ENCODE assay signal across 1 cellular context in the genomic region with DNA sequence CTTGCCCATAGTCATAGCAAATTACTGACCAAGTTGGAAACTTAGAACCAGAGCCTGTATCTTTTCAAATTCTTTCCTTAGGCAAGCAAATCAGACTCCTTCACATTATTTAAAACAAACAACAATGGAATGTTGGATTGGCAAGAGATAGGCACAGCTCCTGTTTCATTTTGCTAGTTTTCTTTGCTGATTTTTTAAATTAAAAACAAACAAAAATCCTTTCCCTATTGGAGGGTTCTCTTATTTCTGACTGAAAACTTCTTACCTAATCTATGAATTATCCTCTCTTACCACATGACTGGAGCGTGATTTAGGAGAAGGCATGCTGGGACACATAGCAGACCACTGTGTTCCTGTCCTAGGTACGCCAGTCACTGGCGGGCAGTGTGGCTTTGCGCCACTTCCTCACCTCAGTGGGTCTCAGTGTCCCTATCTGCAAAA.
TF ChIP-seq lines count a peak whose summit lies in the region.

No MANE protein-coding gene starts in this region.

TF ChIP-seq in H1, 55 proteins besides CTCF, POLR2A, EP300 and RAD21 (continued from another document):
- TF ChIP-seq, protein P1, sequence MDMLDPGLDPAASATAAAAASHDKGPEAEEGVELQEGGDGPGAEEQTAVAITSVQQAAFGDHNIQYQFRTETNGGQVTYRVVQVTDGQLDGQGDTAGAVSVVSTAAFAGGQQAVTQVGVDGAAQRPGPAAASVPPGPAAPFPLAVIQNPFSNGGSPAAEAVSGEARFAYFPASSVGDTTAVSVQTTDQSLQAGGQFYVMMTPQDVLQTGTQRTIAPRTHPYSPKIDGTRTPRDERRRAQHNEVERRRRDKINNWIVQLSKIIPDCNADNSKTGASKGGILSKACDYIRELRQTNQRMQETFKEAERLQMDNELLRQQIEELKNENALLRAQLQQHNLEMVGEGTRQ (IDR thresholded peaks at IDR 0.05; ENCODE audit: low read length), result no peak
- TF ChIP-seq RFX5 (IDR thresholded peaks at IDR 0.05; ENCODE audit: borderline replicate concordance, low read depth, low read length) (no peak), YY1 (IDR thresholded peaks at IDR 0.05; ENCODE audit: low read depth, low read length) (no peak)
